ENCODE assay signal across 16 cellular contexts in genomic region chr7:97187067-97187466, GRCh38.
DNase-seq lines count a peak whose midpoint lies in the region; ATAC-seq, FAIRE-seq and TF ChIP-seq lines count a peak whose summit lies in the region.
"Had no signal": no experiment of that assay in that cellular context is flagged by ENCODE, and none has a peak within 500 bp of the region (broad histone marks: within the 10 kb centered on the region; RNA-seq: fewer than 3 reads in every experiment).

No MANE protein-coding gene starts in this region.

- intact Hi-C loops in right lobe of liver (cut with DNase I) (no loop called here), HepG2 (cut with micrococcal nuclease; ENCODE audit: unreplicated experiment) (no loop called here)

- no peak overlapping the region for H3K4me2 ChIP-seq in HepG2 (ENCODE audit: low read depth, low read length)

- peak; percentile 36 to 74 (median 61) for ATAC-seq in right lobe of liver
- no peak for ATAC-seq in HepG2
- ATAC-seq: stimulated activated effector memory CD8-positive, alpha-beta T cell treated with anti-CD3 and anti-CD28 coated beads, Interleukin-12 subunit alpha, Interleukin-12 subunit beta, amount 100 ng/mL, for 72 hours had no signal

- TF ChIP-seq RAD21 in HepG2 (CRISPR knock-in tag; IDR thresholded peaks at IDR 0.05): no peak

- H3K27me3 ChIP-seq in right lobe of liver: no peaks in the 10 kb centered on the region
- no peaks in the 10 kb centered on the region for H3K27me3 ChIP-seq in HepG2 (ENCODE audit: control insufficient read depth in 1 of 2, insufficient read depth in 2 of 2, low read length in 2 of 2)
- H3K27me3 ChIP-seq: SJSA1, vagina had no signal

- no peak for TF ChIP-seq POLR2A in right lobe of liver (IDR thresholded peaks at IDR 0.05)
- no peak for TF ChIP-seq POLR2A in HepG2 (IDR thresholded peaks at IDR 0.05; ENCODE audit: insufficient read depth in 1 of 2, low read depth in 2 of 2, low read length in 2 of 2)

- CTCF ChIA-PET in HepG2 (lab: Yijun Ruan, JAX; ENCODE audit: low intra/inter-chr PET ratio, low total read pairs): no interaction called here

- in situ Hi-C loops in HepG2 (cut with HindIII; ENCODE audit: extremely low pct_ligation_motif_present, low pct_unique_long_range_greater_than_20kb): no loop called here
- in situ Hi-C loops in KBM-7 (cut with MboI; ENCODE audit: low pct_unique_long_range_greater_than_20kb, low sequenced_read_pairs): no loop called here

- H3K36me3 ChIP-seq in right lobe of liver: no peaks in the 10 kb centered on the region
- peaks cover 0 to 9% of the 10 kb centered on the region in 2 experiments; a peak in 2 of 5 replicates for H3K36me3 ChIP-seq in HepG2 (replicated peaks in 1 of 2; ENCODE audit: control insufficient read depth in 1 of 2, insufficient read depth in 2 of 2, low read length in 2 of 2)
- H3K36me3 ChIP-seq: SJSA1, vagina had no signal

- H3K4me1 ChIP-seq in right lobe of liver: no peaks in the 10 kb centered on the region
- no peaks in the 10 kb centered on the region for H3K4me1 ChIP-seq in HepG2 (ENCODE audit: insufficient read depth, low read length)
- H3K4me1 ChIP-seq: SJSA1, vagina had no signal

- FAIRE-seq in HepG2 (lab: Jason Lieb, UNC) (no peak), urothelium cell line (lab: Jason Lieb, UNC) (peak; percentile 79)

- peaks cover 14% of the 10 kb centered on the region for H3K9me3 Mint-ChIP-seq in nephron progenitor cell
- H3K9me3 Mint-ChIP-seq: memory B cell; stimulated activated effector memory CD8-positive, alpha-beta T cell treated with anti-CD3 and anti-CD28 coated beads, Interleukin-12 subunit alpha, Interleukin-12 subunit beta, amount 100 ng/mL, for 72 hours had no signal

- no peaks in the 10 kb centered on the region for H3K9me3 ChIP-seq in right lobe of liver
- no peaks in the 10 kb centered on the region for H3K9me3 ChIP-seq in HepG2 (ENCODE audit: low read length)
- H3K9me3 ChIP-seq: SJSA1, vagina had no signal

- POLR2A ChIA-PET in HepG2 (lab: Yijun Ruan, JAX): no interaction called here

- TF ChIP-seq EP300 in HepG2 (IDR thresholded peaks at IDR 0.05; ENCODE audit: low read depth in 2 of 2, low read length in 2 of 2): no peak
- no peak for TF ChIP-seq EP300 in HepG2 (CRISPR knock-in tag; IDR thresholded peaks at IDR 0.05; ENCODE audit: borderline replicate concordance)

- TF ChIP-seq CTCF in right lobe of liver (IDR thresholded peaks at IDR 0.05) (no peak), HepG2 (CRISPR knock-in tag; IDR thresholded peaks at IDR 0.05) (no peak), nephron progenitor cell (IDR thresholded peaks at IDR 0.05) (no peak)

- DNase-seq in right lobe of liver: no peak
- no peak for DNase-seq in HepG2 (ENCODE audit: low spot score)
- DNase-seq in NCI-H82 treated with DMSO at 0.1 percent for 48 hours (lab: John Stamatoyannopoulos, UW; ENCODE audit: unreplicated experiment): peak; percentile 43
- DNase-seq in fibroblast of gingiva (ENCODE audit: low read depth): peak; percentile 59
- no peak for DNase-seq in urothelium cell line (ENCODE audit: low spot score)
- DNase-seq in GF-D8 (lab: John Stamatoyannopoulos, UW): no peak
- DNase-seq in nephron progenitor cell: no peak
- no peak for DNase-seq in KBM-7
- DNase-seq: activated CD8-positive, alpha-beta memory T cell treated with anti-CD3 and anti-CD28 coated beads, Interleukin-2, amount 50 U/mL, for 4 hours; NCI-H1092; posterior cingulate gyrus had no signal

- BruUV-seq in HepG2 (replicated peaks; lab: Mats Ljungman, UMichigan): no TSS peak

- H3K4me1 Mint-ChIP-seq in nephron progenitor cell: no peaks in the 10 kb centered on the region
- H3K4me1 Mint-ChIP-seq: stimulated activated effector memory CD8-positive, alpha-beta T cell treated with anti-CD3 and anti-CD28 coated beads, Interleukin-12 subunit alpha, Interleukin-12 subunit beta, amount 100 ng/mL, for 72 hours had no signal

- H3K27ac ChIP-seq in right lobe of liver: no peak overlapping the region
- H3K27ac ChIP-seq in HepG2 (ENCODE audit: extremely low read length, insufficient read depth, low read length): no peak overlapping the region
- H3K27ac ChIP-seq: SJSA1, vagina, VCaP had no signal

- no peak overlapping the region for H3K27ac Mint-ChIP-seq in nephron progenitor cell
- H3K27ac Mint-ChIP-seq: memory B cell; stimulated activated effector memory CD8-positive, alpha-beta T cell treated with anti-CD3 and anti-CD28 coated beads, Interleukin-12 subunit alpha, Interleukin-12 subunit beta, amount 100 ng/mL, for 72 hours had no signal

- H3K9ac ChIP-seq in HepG2 (ENCODE audit: insufficient read depth, low read depth, low read length): no peak overlapping the region

- H3K79me2 ChIP-seq in HepG2 (ENCODE audit: insufficient read depth, low read length): no peaks in the 10 kb centered on the region

- no peak overlapping the region for H3K4me3 Mint-ChIP-seq in nephron progenitor cell
- H3K4me3 Mint-ChIP-seq: memory B cell; stimulated activated effector memory CD8-positive, alpha-beta T cell treated with anti-CD3 and anti-CD28 coated beads, Interleukin-12 subunit alpha, Interleukin-12 subunit beta, amount 100 ng/mL, for 72 hours had no signal

- no peaks in the 10 kb centered on the region for H3K27me3 Mint-ChIP-seq in nephron progenitor cell (ENCODE audit: low read depth, poor library complexity)

- 33% methylated on average over 1 of the region's 1 CpG for whole genome bisulfite sequencing in right lobe of liver (ENCODE audit: insufficient coverage, low coverage, low lambda C conversion rate, missing lambda C conversion rate)
- 93% methylated on average over 1 of the region's 1 CpG for WGBS in HepG2 (ENCODE audit: low lambda C conversion rate)

- peaks cover 54% of the 10 kb centered on the region for H3K36me3 Mint-ChIP-seq in nephron progenitor cell (ENCODE audit: low read depth)

- H2AFZ ChIP-seq in HepG2 (ENCODE audit: low read length): no peak overlapping the region

- H4K20me1 ChIP-seq in HepG2 (ENCODE audit: insufficient read depth, low read length): no peaks in the 10 kb centered on the region

- H3K4me3 ChIP-seq in right lobe of liver (no peak overlapping the region), HepG2 (replicated peaks in 1 of 3; ENCODE audit: insufficient read depth in 1 of 3, low read depth in 2 of 3, low read length in 3 of 3) (no peak overlapping the region)
- H3K4me3 ChIP-seq: SJSA1, vagina had no signal

TF ChIP-seq in HepG2, 621 proteins besides CTCF, POLR2A, EP300 and RAD21:
- no peak for TF ChIP-seq ZNF546 (CRISPR knock-in tag; conservative IDR thresholded peaks at IDR 0.05)
- TF ChIP-seq PRDM15 (CRISPR knock-in tag; IDR thresholded peaks at IDR 0.05): no peak
- TF ChIP-seq THAP7 (CRISPR knock-in tag; IDR thresholded peaks at IDR 0.05): no peak
- no peak for TF ChIP-seq ZC3H13 (CRISPR knock-in tag; IDR thresholded peaks at IDR 0.05)
- no peak for TF ChIP-seq KLF15 (CRISPR knock-in tag; IDR thresholded peaks at IDR 0.05; ENCODE audit: borderline replicate concordance)
- no peak for TF ChIP-seq TERF1 (CRISPR knock-in tag; IDR thresholded peaks at IDR 0.05)
- no peak for TF ChIP-seq MYNN (CRISPR knock-in tag; IDR thresholded peaks at IDR 0.05; ENCODE audit: low read depth)
- no peak for TF ChIP-seq ZNF660 (CRISPR knock-in tag; IDR thresholded peaks at IDR 0.05; ENCODE audit: borderline replicate concordance, low read depth)
- TF ChIP-seq GATAD2A (CRISPR knock-in tag; IDR thresholded peaks at IDR 0.05): no peak
- TF ChIP-seq RORA (CRISPR knock-in tag; IDR thresholded peaks at IDR 0.05): no peak
- no peak for TF ChIP-seq ETV5 (CRISPR knock-in tag; IDR thresholded peaks at IDR 0.05; ENCODE audit: borderline replicate concordance)
- no peak for TF ChIP-seq HOXA7 (CRISPR knock-in tag; IDR thresholded peaks at IDR 0.05)

Comparison
In these comparisons a context has a peak if more than half of its experiments do, and no peak if none do; other contexts are left out.
1. DNase-seq: peak in NCI-H82 treated with DMSO at 0.1 percent for 48 hours (single experiment) and fibroblast of gingiva (single experiment); none in right lobe of liver (0 of 3), HepG2 (single experiment), urothelium cell line (single experiment), GF-D8 (single experiment), nephron progenitor cell (single experiment) and KBM-7 (single experiment).